ENCODE assay signal across 11 cellular contexts in genomic region chr13:95246292-95247082, GRCh38. TPM values are rescaled to one million over a fixed set of nuclear protein-coding genes. Genes with fewer than 3 reads are reported as not detected.
DNase-seq lines count a peak whose midpoint lies in the region; ATAC-seq and TF ChIP-seq lines count a peak whose summit lies in the region.
"Had no signal": no experiment of that assay in that cellular context is flagged by ENCODE, and none has a peak within 500 bp of the region (broad histone marks: within the 10 kb centered on the region; RNA-seq: fewer than 3 reads in every experiment).

No MANE protein-coding gene starts in this region.

- H3K36me3 ChIP-seq in right atrium auricular region, result no peaks in the 10 kb centered on the region
- H3K36me3 ChIP-seq: Peyer's patch, tibial nerve had no signal

- TF ChIP-seq CTCF in endothelial cell (IDR thresholded peaks at IDR 0.05; ENCODE audit: unreplicated experiment), result no peak
- no peak for TF ChIP-seq CTCF in HFFc6 (IDR thresholded peaks at IDR 0.05)
- no peak for TF ChIP-seq CTCF in right atrium auricular region (IDR thresholded peaks at IDR 0.05)

- H3K27me3 Mint-ChIP-seq in endothelial cell (ENCODE audit: unreplicated experiment) (peaks cover 9% of the 10 kb centered on the region), HFFc6 (ENCODE audit: insufficient read depth) (no peaks in the 10 kb centered on the region; the same call in none of the 2 replicates)
- no peaks in the 10 kb centered on the region for H3K27me3 Mint-ChIP-seq in activated T-helper 1 cell treated with anti-CD3 and anti-CD28 coated beads, Interleukin-12 subunit alpha, Interleukin-12 subunit beta, Interleukin-2, Interleukin-4 antibody, amounts not matched to agents 30 ng/mL and 10 ng/mL and 1 ng/mL, durations not matched to agents 14 hours and 24 hours and 36 hours (ENCODE audit: insufficient read depth)

- H3K4me3 ChIP-seq in right atrium auricular region, result no peak overlapping the region
- H3K4me3 ChIP-seq: Peyer's patch, tibial nerve had no signal

- intact Hi-C loops in activated T-helper 1 cell treated with anti-CD3 and anti-CD28 coated beads, Interleukin-12 subunit alpha, Interleukin-12 subunit beta, Interleukin-2, Interleukin-4 antibody, amounts not matched to agents 30 ng/mL and 10 ng/mL and 1 ng/mL, durations not matched to agents 14 hours and 24 hours and 36 hours (cut with micrococcal nuclease), result no loop called here

- H3K4me3 Mint-ChIP-seq in endothelial cell (ENCODE audit: unreplicated experiment) (peak overlapping the region; percentile 9), HFFc6 (no peak overlapping the region)
- no peak overlapping the region for H3K4me3 Mint-ChIP-seq in activated T-helper 1 cell treated with anti-CD3 and anti-CD28 coated beads, Interleukin-12 subunit alpha, Interleukin-12 subunit beta, Interleukin-2, Interleukin-4 antibody, amounts not matched to agents 30 ng/mL and 10 ng/mL and 1 ng/mL, durations not matched to agents 14 hours and 24 hours and 36 hours

- DNase-seq in COLO668 (lab: John Stamatoyannopoulos, UW; ENCODE audit: unreplicated experiment) (peak; percentile 65), NCI-H128 (lab: John Stamatoyannopoulos, UW; ENCODE audit: unreplicated experiment) (peak; percentile 74), NCI-H774 (lab: John Stamatoyannopoulos, UW) (peak; percentile 45), endothelial cell (ENCODE audit: low spot score) (no peak), HFFc6 (no peak), right atrium auricular region (ENCODE audit: low spot score) (no peak)
- no peak for DNase-seq in activated T-helper 1 cell treated with anti-CD3 and anti-CD28 coated beads, Interleukin-12 subunit alpha, Interleukin-12 subunit beta, Interleukin-2, Interleukin-4 antibody, amounts not matched to agents 30 ng/mL and 10 ng/mL and 1 ng/mL, durations not matched to agents 14 hours and 24 hours and 36 hours (ENCODE audit: low spot score)
- DNase-seq: activated CD4-positive, CD25-positive, alpha-beta regulatory T cell treated with anti-CD3 and anti-CD28 coated beads, Interleukin-2, amount 50 U/mL, for 72 hours; Peyer's patch had no signal

- no peaks in the 10 kb centered on the region for H3K9me3 Mint-ChIP-seq in endothelial cell (ENCODE audit: unreplicated experiment)
- no peaks in the 10 kb centered on the region for H3K9me3 Mint-ChIP-seq in activated T-helper 1 cell treated with anti-CD3 and anti-CD28 coated beads, Interleukin-12 subunit alpha, Interleukin-12 subunit beta, Interleukin-2, Interleukin-4 antibody, amounts not matched to agents 30 ng/mL and 10 ng/mL and 1 ng/mL, durations not matched to agents 14 hours and 24 hours and 36 hours
- no peaks in the 10 kb centered on the region for H3K9me3 Mint-ChIP-seq in HFFc6

- H3K36me3 Mint-ChIP-seq in endothelial cell (ENCODE audit: low read depth, unreplicated experiment) (peaks cover 6% of the 10 kb centered on the region), HFFc6 (ENCODE audit: low read depth) (peaks cover 23% of the 10 kb centered on the region)
- peaks cover 6% of the 10 kb centered on the region for H3K36me3 Mint-ChIP-seq in activated T-helper 1 cell treated with anti-CD3 and anti-CD28 coated beads, Interleukin-12 subunit alpha, Interleukin-12 subunit beta, Interleukin-2, Interleukin-4 antibody, amounts not matched to agents 30 ng/mL and 10 ng/mL and 1 ng/mL, durations not matched to agents 14 hours and 24 hours and 36 hours (ENCODE audit: low read depth)

- ATAC-seq in HG02610 (IDR thresholded peaks at IDR 0.05; ENCODE audit: unreplicated experiment), result no peak

- no peaks in the 10 kb centered on the region for H3K9me3 ChIP-seq in right atrium auricular region
- H3K9me3 ChIP-seq: Peyer's patch, tibial nerve had no signal

- no peaks in the 10 kb centered on the region for H3K27me3 ChIP-seq in right atrium auricular region
- H3K27me3 ChIP-seq: Peyer's patch, tibial nerve had no signal

- H3K4me1 ChIP-seq in right atrium auricular region, result no peaks in the 10 kb centered on the region
- H3K4me1 ChIP-seq: tibial nerve had no signal

- H3K27ac Mint-ChIP-seq in endothelial cell (ENCODE audit: unreplicated experiment), result peak overlapping the region; percentile 49
- H3K27ac Mint-ChIP-seq in activated T-helper 1 cell treated with anti-CD3 and anti-CD28 coated beads, Interleukin-12 subunit alpha, Interleukin-12 subunit beta, Interleukin-2, Interleukin-4 antibody, amounts not matched to agents 30 ng/mL and 10 ng/mL and 1 ng/mL, durations not matched to agents 14 hours and 24 hours and 36 hours, result no peak overlapping the region
- no peak overlapping the region for H3K27ac Mint-ChIP-seq in HFFc6

- peaks cover 20% of the 10 kb centered on the region for H3K4me1 Mint-ChIP-seq in endothelial cell (ENCODE audit: unreplicated experiment)
- peaks cover 6% of the 10 kb centered on the region for H3K4me1 Mint-ChIP-seq in activated T-helper 1 cell treated with anti-CD3 and anti-CD28 coated beads, Interleukin-12 subunit alpha, Interleukin-12 subunit beta, Interleukin-2, Interleukin-4 antibody, amounts not matched to agents 30 ng/mL and 10 ng/mL and 1 ng/mL, durations not matched to agents 14 hours and 24 hours and 36 hours (ENCODE audit: low read depth)
- H3K4me1 Mint-ChIP-seq in HFFc6 (ENCODE audit: low read depth), result peaks cover 16% of the 10 kb centered on the region

- no peak overlapping the region for H3K27ac ChIP-seq in right atrium auricular region
- H3K27ac ChIP-seq: Peyer's patch, tibial nerve had no signal

RNA-seq across cellular contexts. Expression of gene ABCC4, which starts 54.8 kb away (rescaled TPM):
- total RNA-seq in endothelial cell (ENCODE audit: unreplicated experiment) (19.0 TPM), right atrium auricular region (1 to 10 TPM; 3.0 to 4.2 TPM)
- 16.4 and 20.2 TPM in 2 replicates for total RNA-seq in activated T-helper 1 cell treated with anti-CD3 and anti-CD28 coated beads, Interleukin-12 subunit alpha, Interleukin-12 subunit beta, Interleukin-2, Interleukin-4 antibody, amounts not matched to agents 30 ng/mL and 10 ng/mL and 1 ng/mL, durations not matched to agents 14 hours and 24 hours and 36 hours
- 10 to 100 TPM; 24.7 to 28.4 (median 26.0) TPM for total RNA-seq in HFFc6 (2021; fragmentation: NEBNext Ultra II Directional; extraction: Animal tissue kit (Norgen Biotek cat#: 25700))

Comparison
In these comparisons a context has a peak if more than half of its experiments do, and no peak if none do; other contexts are left out.
1. DNase-seq: peak in COLO668 (single experiment), NCI-H128 (single experiment) and NCI-H774 (single experiment); none in endothelial cell (single experiment), activated T-helper 1 cell treated with anti-CD3 and anti-CD28 coated beads, Interleukin-12 subunit alpha, Interleukin-12 subunit beta, Interleukin-2, Interleukin-4 antibody, amounts not matched to agents 30 ng/mL and 10 ng/mL and 1 ng/mL, durations not matched to agents 14 hours and 24 hours and 36 hours (single experiment), HFFc6 (single experiment) and right atrium auricular region (single experiment).